11 cellular contexts compared by ENCODE assay signal in genomic region chr4:186554485-186554884, GRCh38. TPM values are rescaled to one million over a fixed set of nuclear protein-coding genes. Genes with fewer than 3 reads are reported as not detected.
A peak's percentile ranks its signal among the peaks of the same experiment; 100 is the strongest.
DNase-seq lines count a peak whose midpoint lies in the region; ATAC-seq and TF ChIP-seq lines count a peak whose summit lies in the region.
"Had no signal": no experiment of that assay in that cellular context is flagged by ENCODE, and none has a peak within 500 bp of the region (broad histone marks: within the 10 kb centered on the region; RNA-seq: fewer than 3 reads in every experiment).

No MANE protein-coding gene starts in this region.

- H3K4me3 ChIP-seq in epithelial cell of esophagus (ENCODE audit: low read length), result peak overlapping the region; percentile 41

- H3K9me3 Mint-ChIP-seq in Calu3 (ENCODE audit: low read depth, unreplicated experiment) (no peaks in the 10 kb centered on the region), neural crest cell (no peaks in the 10 kb centered on the region)

- peak overlapping the region; percentile 76 for H3K4me3 Mint-ChIP-seq in Calu3 (ENCODE audit: low read depth, unreplicated experiment)
- peak overlapping the region; percentile 85 for H3K4me3 Mint-ChIP-seq in neural crest cell
- H3K4me3 Mint-ChIP-seq: T-helper 1 cell treated with Interleukin-12 subunit alpha and Interleukin-12 subunit beta and Interleukin-4 antibody, amounts not matched to agents 30 μg/mL and 1 μg/mL, for 36 hours had no signal

- CTCF ChIA-PET in Calu3 (lab: Charles Lee), result no interaction called here

- intact Hi-C loops in Calu3 (cut with micrococcal nuclease; ENCODE audit: unreplicated experiment), result loop anchor here (10.0 kb wide), 1 partner anchor 260 kb away; no protein-coding TSS in a partner anchor

- TF ChIP-seq CTCF in Calu3 (IDR thresholded peaks at IDR 0.05; ENCODE audit: unreplicated experiment) (no peak), epithelial cell of esophagus (IDR thresholded peaks at IDR 0.05; ENCODE audit: insufficient read depth, low read depth, low read length, missing control alignments) (peak; percentile 57), neural crest cell (conservative IDR thresholded peaks at IDR 0.05) (peak; percentile 57)

- H3K27me3 Mint-ChIP-seq in Calu3 (ENCODE audit: unreplicated experiment), result no peaks in the 10 kb centered on the region
- peaks cover 40% of the 10 kb centered on the region for H3K27me3 Mint-ChIP-seq in neural crest cell (ENCODE audit: low read depth)

- peaks cover 9% of the 10 kb centered on the region for H3K36me3 Mint-ChIP-seq in Calu3 (ENCODE audit: insufficient read depth, unreplicated experiment)
- H3K36me3 Mint-ChIP-seq in neural crest cell (ENCODE audit: low read depth), result no peaks in the 10 kb centered on the region

- no peaks in the 10 kb centered on the region for H3K4me1 Mint-ChIP-seq in Calu3 (ENCODE audit: low read depth, unreplicated experiment)
- peaks cover 12% of the 10 kb centered on the region for H3K4me1 Mint-ChIP-seq in neural crest cell

- H3K27ac Mint-ChIP-seq in Calu3 (ENCODE audit: unreplicated experiment), result peak overlapping the region; percentile 36
- no peak overlapping the region for H3K27ac Mint-ChIP-seq in neural crest cell (ENCODE audit: unreplicated experiment)
- H3K27ac Mint-ChIP-seq: T-helper 1 cell treated with Interleukin-12 subunit alpha and Interleukin-12 subunit beta and Interleukin-4 antibody, amounts not matched to agents 30 μg/mL and 1 μg/mL, for 36 hours had no signal

- peak; percentile 42 for DNase-seq in Calu3
- DNase-seq in NCI-H345 (lab: John Stamatoyannopoulos, UW), result peak; percentile 50
- peak; percentile 60 for DNase-seq in epithelial cell of esophagus (ENCODE audit: low read depth)
- peak; percentile 41 for DNase-seq in neural crest cell (ENCODE audit: low read depth, low spot score)
- no peak for DNase-seq in UCSD-AML1 (lab: John Stamatoyannopoulos, UW; ENCODE audit: unreplicated experiment)
- no peak for DNase-seq in activated CD8-positive, alpha-beta memory T cell treated with anti-CD3 and anti-CD28 coated beads, Interleukin-2, amount 50 U/mL, for 4 hours
- no peak for DNase-seq in globus pallidus (ENCODE audit: low spot score)
- DNase-seq: central memory CD4-positive, alpha-beta T cell had no signal

- no TSS peak for BruUV-seq in Calu3 (replicated peaks; lab: Mats Ljungman, UMichigan)

- ATAC-seq in HG03045 (IDR thresholded peaks at IDR 0.05; ENCODE audit: unreplicated experiment), result no peak

RNA-seq across cellular contexts. Expression of gene MTNR1A, which starts 0.9 kb away (rescaled TPM):
- total RNA-seq in Calu3 (2022), result 1.6 and 2.9 TPM in 2 replicates
- total RNA-seq in neural crest cell, result 0.98 and 1.2 TPM in 2 replicates
- total RNA-seq: skeletal muscle tissue had no signal

Comparison
In these comparisons a context has a peak if more than half of its experiments do, and no peak if none do; other contexts are left out.
1. DNase-seq: peak in Calu3 (single experiment), NCI-H345 (single experiment), epithelial cell of esophagus (single experiment) and neural crest cell (single experiment); none in UCSD-AML1 (single experiment), activated CD8-positive, alpha-beta memory T cell treated with anti-CD3 and anti-CD28 coated beads, Interleukin-2, amount 50 U/mL, for 4 hours (single experiment) and globus pallidus (single experiment).